1 cellular context compared by ENCODE assay signal in the genomic region with DNA sequence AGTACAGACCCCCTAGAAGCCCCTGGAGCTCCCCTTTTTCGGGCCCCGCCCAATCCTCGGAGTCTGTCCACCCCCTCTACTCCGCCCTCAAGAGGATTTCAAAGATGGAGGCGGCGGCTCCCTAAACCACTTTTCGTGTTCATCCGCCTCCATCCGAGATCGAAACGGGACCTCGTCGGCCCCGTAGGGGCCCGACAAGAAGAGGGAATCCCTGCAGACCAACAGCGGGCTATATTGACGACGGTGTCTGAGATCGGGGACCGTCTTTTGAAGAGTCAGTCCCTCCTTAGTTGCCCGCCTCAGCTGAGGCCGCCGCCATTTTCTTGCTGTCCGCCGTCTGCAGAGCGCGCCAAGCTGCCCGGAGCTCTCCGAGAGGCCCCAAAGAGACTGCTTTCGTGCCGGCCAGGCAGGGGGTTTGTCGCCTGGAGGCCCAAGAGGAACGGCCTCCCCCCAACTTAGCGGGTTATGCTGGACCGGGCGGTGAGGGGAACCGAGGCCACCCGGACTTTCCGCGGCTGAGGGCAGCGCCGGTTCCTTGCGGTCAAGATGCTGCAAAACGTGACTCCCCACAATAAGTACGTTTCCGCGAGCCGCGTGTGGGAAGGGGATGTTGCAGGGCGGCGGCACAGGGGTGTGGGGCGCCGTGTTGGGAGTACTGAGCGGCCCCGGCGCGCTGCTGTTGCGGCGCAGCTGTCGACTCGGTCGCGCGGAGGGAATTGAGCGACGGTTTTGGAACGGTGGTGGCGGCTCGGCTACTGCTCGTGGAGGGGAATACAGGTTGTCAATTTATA.
A peak's percentile ranks its signal among the peaks of the same experiment; 100 is the strongest.
TF ChIP-seq lines count a peak whose summit lies in the region.

No MANE protein-coding gene starts in this region.

TF ChIP-seq in HEK293, 187 proteins besides CTCF, POLR2A, EP300 and RAD21 (continued from another document):
- TF ChIP-seq, protein P1, sequence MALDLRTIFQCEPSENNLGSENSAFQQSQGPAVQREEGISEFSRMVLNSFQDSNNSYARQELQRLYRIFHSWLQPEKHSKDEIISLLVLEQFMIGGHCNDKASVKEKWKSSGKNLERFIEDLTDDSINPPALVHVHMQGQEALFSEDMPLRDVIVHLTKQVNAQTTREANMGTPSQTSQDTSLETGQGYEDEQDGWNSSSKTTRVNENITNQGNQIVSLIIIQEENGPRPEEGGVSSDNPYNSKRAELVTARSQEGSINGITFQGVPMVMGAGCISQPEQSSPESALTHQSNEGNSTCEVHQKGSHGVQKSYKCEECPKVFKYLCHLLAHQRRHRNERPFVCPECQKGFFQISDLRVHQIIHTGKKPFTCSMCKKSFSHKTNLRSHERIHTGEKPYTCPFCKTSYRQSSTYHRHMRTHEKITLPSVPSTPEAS (tag by site-specific recombination; IDR thresholded peaks at IDR 0.05), result no peak
- TF ChIP-seq ZNF138 (tag by site-specific recombination; IDR thresholded peaks at IDR 0.05; ENCODE audit: borderline replicate concordance) (no peak), ZNF785 (tag by site-specific recombination; IDR thresholded peaks at IDR 0.05) (no peak), BCL11B (tag by site-specific recombination; IDR thresholded peaks at IDR 0.05; ENCODE audit: low read depth) (peak; percentile 8; the same call in 1 of the 2 replicates), EGR2 (tag by site-specific recombination; IDR thresholded peaks at IDR 0.05; ENCODE audit: low read depth) (0 out of 2 replicates have a peak, but pooled peaks have one; percentile 15), ZNF184 (tag by site-specific recombination; IDR thresholded peaks at IDR 0.05) (peak; percentile 8; the same call in 1 of the 2 replicates), ZNF391 (tag by site-specific recombination; IDR thresholded peaks at IDR 0.05; ENCODE audit: borderline replicate concordance, low read depth) (peak; percentile 78; the same call in 1 of the 2 replicates), ZNF791 (tag by site-specific recombination; IDR thresholded peaks at IDR 0.05) (no peak)
- TF ChIP-seq, protein P2, sequence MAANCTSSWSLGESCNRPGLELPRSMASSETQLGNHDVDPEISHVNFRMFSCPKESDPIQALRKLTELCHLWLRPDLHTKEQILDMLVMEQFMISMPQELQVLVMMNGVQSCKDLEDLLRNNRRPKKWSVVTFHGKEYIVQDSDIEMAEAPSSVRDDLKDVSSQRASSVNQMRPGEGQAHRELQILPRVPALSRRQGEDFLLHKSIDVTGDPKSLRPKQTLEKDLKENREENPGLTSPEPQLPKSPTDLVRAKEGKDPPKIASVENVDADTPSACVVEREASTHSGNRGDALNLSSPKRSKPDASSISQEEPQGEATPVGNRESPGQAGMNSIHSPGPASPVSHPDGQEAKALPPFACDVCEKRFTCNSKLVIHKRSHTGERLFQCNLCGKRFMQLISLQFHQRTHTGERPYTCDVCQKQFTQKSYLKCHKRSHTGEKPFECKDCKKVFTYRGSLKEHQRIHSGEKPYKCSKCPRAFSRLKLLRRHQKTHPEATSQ (tag by site-specific recombination; IDR thresholded peaks at IDR 0.05), result no peak; the same call in 1 of the 2 replicates
- TF ChIP-seq, protein P3, sequence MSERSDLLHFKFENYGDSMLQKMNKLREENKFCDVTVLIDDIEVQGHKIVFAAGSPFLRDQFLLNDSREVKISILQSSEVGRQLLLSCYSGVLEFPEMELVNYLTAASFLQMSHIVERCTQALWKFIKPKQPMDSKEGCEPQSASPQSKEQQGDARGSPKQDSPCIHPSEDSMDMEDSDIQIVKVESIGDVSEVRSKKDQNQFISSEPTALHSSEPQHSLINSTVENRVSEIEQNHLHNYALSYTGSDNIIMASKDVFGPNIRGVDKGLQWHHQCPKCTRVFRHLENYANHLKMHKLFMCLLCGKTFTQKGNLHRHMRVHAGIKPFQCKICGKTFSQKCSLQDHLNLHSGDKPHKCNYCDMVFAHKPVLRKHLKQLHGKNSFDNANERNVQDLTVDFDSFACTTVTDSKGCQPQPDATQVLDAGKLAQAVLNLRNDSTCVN (tag by site-specific recombination; optimal IDR thresholded peaks at IDR 0.05), result peak; percentile 31
